Comparison of ENCODE assay signal across 19 cellular contexts in the genomic region with DNA sequence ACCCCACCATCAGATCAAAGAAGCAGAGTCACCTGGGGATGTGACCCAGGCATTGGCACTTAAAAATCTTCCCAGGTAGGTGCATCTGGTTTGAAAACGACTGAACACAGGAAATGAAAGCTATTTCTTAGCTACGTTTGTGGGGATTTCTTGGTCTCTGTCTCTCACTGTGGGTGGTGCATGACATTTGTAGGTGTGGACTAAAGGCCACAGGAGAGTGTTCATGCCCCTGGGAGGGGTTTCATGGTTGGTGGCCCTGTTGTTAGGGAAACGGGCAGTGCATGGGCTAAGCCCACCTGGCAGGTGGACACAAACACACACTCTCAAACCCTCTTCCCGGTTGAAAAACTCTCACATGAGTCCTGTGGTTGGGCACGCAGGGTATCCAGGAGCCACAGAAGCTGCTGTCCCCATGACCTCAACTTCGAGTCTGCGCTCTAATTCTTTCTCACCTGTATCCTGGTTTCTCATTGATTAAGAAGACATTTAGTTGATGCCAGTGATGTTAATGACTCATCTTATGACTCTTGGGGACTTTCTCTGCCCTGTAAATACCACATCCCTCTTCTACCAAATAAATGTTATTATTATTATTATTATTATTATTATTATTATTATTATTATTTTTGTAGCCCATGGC.
A peak's percentile ranks its signal among the peaks of the same experiment; 100 is the strongest.
DNase-seq lines count a peak whose midpoint lies in the region; ATAC-seq and TF ChIP-seq lines count a peak whose summit lies in the region.
"Had no signal": no experiment of that assay in that cellular context is flagged by ENCODE, and none has a peak within 500 bp of the region (broad histone marks: within the 10 kb centered on the region; RNA-seq: fewer than 3 reads in every experiment).

No MANE protein-coding gene starts in this region.

- ATAC-seq in CD8-positive, alpha-beta T cell, result peak; percentile 84
- ATAC-seq in left lung, result no peak
- ATAC-seq: pancreas, right lobe of liver had no signal

- H3K9me3 ChIP-seq in CD8-positive, alpha-beta T cell (ENCODE audit: low read length), result no peaks in the 10 kb centered on the region
- peaks cover 0 to 5% of the 10 kb centered on the region in 2 donors for H3K9me3 ChIP-seq in left lung
- H3K9me3 ChIP-seq: HAP-1, pancreas, right lobe of liver had no signal

- no peaks in the 10 kb centered on the region for H3K27me3 Mint-ChIP-seq in CD8-positive, alpha-beta T cell (ENCODE audit: low read depth)
- no peaks in the 10 kb centered on the region for H3K27me3 Mint-ChIP-seq in T-helper 2 cell treated with Interferon-gamma antibody and Interleukin-4, amounts not matched to agents 5 μg/mL and 100 μg/mL, for 36 hours (ENCODE audit: low read depth)
- H3K27me3 Mint-ChIP-seq: type B pancreatic cell had no signal

- peak in 1 of 7 experiments; percentile 28 for DNase-seq in CD8-positive, alpha-beta T cell
- DNase-seq in GM10266 (ENCODE audit: extremely low spot score), result peak; percentile 47
- peak; percentile 41 for DNase-seq in T-helper 2 cell treated with Interferon-gamma antibody and Interleukin-4, amounts not matched to agents 5 μg/mL and 100 μg/mL, for 36 hours (ENCODE audit: low spot score)
- DNase-seq in kidney tubule cell (ENCODE audit: low spot score), result peak; percentile 7
- no peak for DNase-seq in RPMI8226
- DNase-seq in left lung, result no peak
- DNase-seq in AML-193 (lab: John Stamatoyannopoulos, UW), result no peak
- DNase-seq: COR-L47; mammary epithelial cell; NCI-H1436 treated with DMSO at 0.1 percent for 48 hours; NCI-H2171; NCI-H774; pancreas; right lobe of liver; SIG-M5; stimulated activated CD4-positive, alpha-beta T cell treated with anti-CD3 and anti-CD28 coated beads, Interleukin-15, amount 100 ng/mL, for 24 hours; WERI-Rb-1 had no signal

- H3K36me3 ChIP-seq in CD8-positive, alpha-beta T cell (ENCODE audit: insufficient read depth, low read length), result no peaks in the 10 kb centered on the region
- H3K36me3 ChIP-seq in left lung, result no peaks in the 10 kb centered on the region
- H3K36me3 ChIP-seq: HAP-1, pancreas, right lobe of liver, WERI-Rb-1 had no signal

- no peak overlapping the region for H3K4me3 ChIP-seq in CD8-positive, alpha-beta T cell (ENCODE audit: low read depth, low read length)
- no peak overlapping the region for H3K4me3 ChIP-seq in left lung
- H3K4me3 ChIP-seq: HAP-1, pancreas, right lobe of liver had no signal

- H3K27ac Mint-ChIP-seq in CD8-positive, alpha-beta T cell, result peak overlapping the region; percentile 85
- H3K27ac Mint-ChIP-seq in T-helper 2 cell treated with Interferon-gamma antibody and Interleukin-4, amounts not matched to agents 5 μg/mL and 100 μg/mL, for 36 hours, result peak overlapping the region; percentile 85
- H3K27ac Mint-ChIP-seq: type B pancreatic cell had no signal

- H3K27ac ChIP-seq in CD8-positive, alpha-beta T cell (ENCODE audit: low read depth, low read length), result no peak overlapping the region
- no peak overlapping the region for H3K27ac ChIP-seq in left lung
- H3K27ac ChIP-seq: pancreas, right lobe of liver, WERI-Rb-1 had no signal

- CTCF ChIA-PET in CD8-positive, alpha-beta T cell (lab: Charles Lee), result interaction anchor here (0.7 to 2.2 kb wide), 2 partner anchors 9 to 548 kb away, joined by 3 to 6 read pairs; no protein-coding TSS in a partner anchor

- peaks cover 8% of the 10 kb centered on the region for H3K4me1 ChIP-seq in CD8-positive, alpha-beta T cell (ENCODE audit: insufficient read depth, low read length)
- no peaks in the 10 kb centered on the region for H3K4me1 ChIP-seq in left lung
- H3K4me1 ChIP-seq: HAP-1, pancreas, right lobe of liver had no signal

- no peak overlapping the region for H3K4me3 Mint-ChIP-seq in CD8-positive, alpha-beta T cell
- peak overlapping the region; percentile 44 for H3K4me3 Mint-ChIP-seq in T-helper 2 cell treated with Interferon-gamma antibody and Interleukin-4, amounts not matched to agents 5 μg/mL and 100 μg/mL, for 36 hours
- H3K4me3 Mint-ChIP-seq: type B pancreatic cell had no signal

- peaks cover 23% of the 10 kb centered on the region for H3K4me1 Mint-ChIP-seq in CD8-positive, alpha-beta T cell (ENCODE audit: low read depth)
- peaks cover 28% of the 10 kb centered on the region for H3K4me1 Mint-ChIP-seq in T-helper 2 cell treated with Interferon-gamma antibody and Interleukin-4, amounts not matched to agents 5 μg/mL and 100 μg/mL, for 36 hours (ENCODE audit: low read depth)

- POLR2A ChIA-PET in CD8-positive, alpha-beta T cell (lab: Charles Lee), result no interaction called here

- no peaks in the 10 kb centered on the region for H3K9me3 Mint-ChIP-seq in CD8-positive, alpha-beta T cell
- peaks cover 16% of the 10 kb centered on the region for H3K9me3 Mint-ChIP-seq in T-helper 2 cell treated with Interferon-gamma antibody and Interleukin-4, amounts not matched to agents 5 μg/mL and 100 μg/mL, for 36 hours

- TF ChIP-seq CTCF in CD8-positive, alpha-beta T cell (IDR thresholded peaks at IDR 0.05), result no peak
- TF ChIP-seq CTCF in GM10266 (IDR thresholded peaks at IDR 0.05; ENCODE audit: control insufficient read depth, insufficient read depth, low read depth, missing control alignments) (no peak), left lung (IDR thresholded peaks at IDR 0.05) (no peak)

- H3K36me3 Mint-ChIP-seq in CD8-positive, alpha-beta T cell, result peaks cover 2% of the 10 kb centered on the region
- peaks cover 11% of the 10 kb centered on the region for H3K36me3 Mint-ChIP-seq in T-helper 2 cell treated with Interferon-gamma antibody and Interleukin-4, amounts not matched to agents 5 μg/mL and 100 μg/mL, for 36 hours (ENCODE audit: low read depth)
- H3K36me3 Mint-ChIP-seq: type B pancreatic cell had no signal

- intact Hi-C loops in CD8-positive, alpha-beta T cell (cut with DNase I, micrococcal nuclease), result no loop called here
- intact Hi-C loops in left lung (cut with DNase I), result no loop called here

- H3K27me3 ChIP-seq in CD8-positive, alpha-beta T cell (ENCODE audit: insufficient read depth, low read length), result no peaks in the 10 kb centered on the region
- no peaks in the 10 kb centered on the region for H3K27me3 ChIP-seq in left lung
- H3K27me3 ChIP-seq: pancreas, right lobe of liver had no signal

Comparison
In these comparisons a context has a peak if more than half of its experiments do, and no peak if none do; other contexts are left out.
1. DNase-seq: peak in GM10266 (single experiment), T-helper 2 cell treated with Interferon-gamma antibody and Interleukin-4, amounts not matched to agents 5 μg/mL and 100 μg/mL, for 36 hours (single experiment) and kidney tubule cell (single experiment); none in RPMI8226 (single experiment), left lung (0 of 2) and AML-193 (0 of 2).